ENCODE assay signal across 8 cellular contexts in the genomic region with DNA sequence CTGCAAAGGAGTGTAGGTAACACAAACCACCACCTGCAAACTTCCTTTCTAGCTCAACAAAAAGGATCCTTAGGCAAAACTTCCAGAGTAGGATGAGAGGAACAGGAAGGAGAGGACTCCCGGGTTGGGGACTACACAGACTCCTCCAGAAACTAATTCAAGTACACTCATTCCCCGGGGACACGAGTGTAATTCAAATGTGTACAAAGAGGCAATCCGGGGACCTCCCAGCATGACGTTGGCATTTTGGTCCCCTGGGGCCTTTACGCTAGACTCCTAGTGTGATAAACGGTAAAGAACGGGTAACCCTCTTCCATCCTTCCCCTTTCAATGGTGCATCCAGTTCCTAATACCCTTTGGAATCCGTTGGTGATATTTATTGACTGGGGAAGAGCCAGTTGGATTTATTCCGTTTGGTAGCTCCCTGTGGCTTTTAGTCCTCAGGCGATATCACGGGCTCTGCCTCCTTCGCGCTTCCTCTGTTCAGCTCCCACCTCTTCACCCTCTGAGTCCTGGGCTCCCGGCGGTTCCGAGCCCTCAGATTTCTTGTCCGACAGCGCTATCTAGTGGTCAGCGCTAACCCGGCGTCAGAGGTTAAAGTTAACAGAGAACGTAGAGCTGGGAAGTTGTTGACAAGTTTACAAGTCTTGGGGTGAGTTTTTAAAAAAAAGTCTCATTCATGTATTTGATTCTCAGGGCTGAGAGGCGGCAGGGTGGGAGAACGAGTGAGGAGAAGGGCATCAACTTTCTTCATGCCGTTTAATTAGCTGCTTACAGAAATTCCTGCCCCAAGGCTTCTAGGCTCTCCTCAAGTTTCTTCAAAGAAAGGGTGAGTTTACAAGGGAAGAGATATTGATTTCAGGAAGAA. TPM values are rescaled to one million over a fixed set of nuclear protein-coding genes. Genes with fewer than 3 reads are reported as not detected.
DNase-seq lines count a peak whose midpoint lies in the region; ATAC-seq and TF ChIP-seq lines count a peak whose summit lies in the region.

No MANE protein-coding gene starts in this region.

- no peaks in the 10 kb centered on the region for H3K27me3 ChIP-seq in DND-41 (ENCODE audit: insufficient read depth, low read length, poor library complexity)
- peaks cover 0 to 11% of the 10 kb centered on the region in 2 donors for H3K27me3 ChIP-seq in Peyer's patch

- no peak overlapping the region for H3K9ac ChIP-seq in DND-41 (ENCODE audit: low read depth, low read length)

- peak overlapping the region; percentile 73 to 90 (median 84) for H3K4me3 Mint-ChIP-seq in IgD-negative memory B cell

- TF ChIP-seq POLR2A in Peyer's patch (IDR thresholded peaks at IDR 0.05): no peak

- H3K36me3 ChIP-seq in DND-41 (ENCODE audit: insufficient read depth, low read length): no peaks in the 10 kb centered on the region
- no peaks in the 10 kb centered on the region for H3K36me3 ChIP-seq in Peyer's patch

- peaks cover 0 to 1% (median 0%) of the 10 kb centered on the region in 3 donors for H3K9me3 Mint-ChIP-seq in IgD-negative memory B cell

- H3K9me3 ChIP-seq in DND-41 (ENCODE audit: insufficient read depth, low read length, severe bottlenecking) (no peaks in the 10 kb centered on the region), Peyer's patch (no peaks in the 10 kb centered on the region)

- H4K20me1 ChIP-seq in DND-41 (ENCODE audit: insufficient read depth, low read length): no peaks in the 10 kb centered on the region

- no peak overlapping the region for H3K4me3 ChIP-seq in DND-41 (ENCODE audit: low read depth in 1 of 2, low read length in 2 of 2)
- H3K4me3 ChIP-seq in Peyer's patch: peak overlapping the region in 3 of 4 donors; percentile 12 to 23 (median 20)

- H3K79me2 ChIP-seq in DND-41 (ENCODE audit: insufficient read depth, low read length): no peaks in the 10 kb centered on the region

- peaks cover 66% of the 10 kb centered on the region for H3K27me3 Mint-ChIP-seq in IgD-negative memory B cell

- DNase-seq in DND-41 (peak; percentile 75), Peyer's patch (peak; percentile 78 to 94 (median 84)), activated T-helper 1 cell treated with Interleukin-2 at 50 U/mL for 16 hours (ENCODE audit: low read depth) (peak; percentile 62), fibroblast of the conjunctiva (ENCODE audit: low read depth) (peak; percentile 71), nucleus accumbens (lab: John Stamatoyannopoulos, UW) (peak in 52 of 56 donors; percentile 28 to 89 (median 70)), superior temporal gyrus (ENCODE audit: extremely low spot score) (peak; percentile 95)

- H3K27ac Mint-ChIP-seq in IgD-negative memory B cell: peak overlapping the region; percentile 34 to 91 (median 72)

- H3K27ac ChIP-seq in DND-41 (ENCODE audit: low read length): no peak overlapping the region
- H3K27ac ChIP-seq in Peyer's patch: peak overlapping the region in 3 of 4 donors; percentile 38 to 77 (median 49)

- peak; percentile 96 for ATAC-seq in DND-41 (ENCODE audit: insufficient read depth, low read depth)
- peak; percentile 85 for ATAC-seq in GM21723 (IDR thresholded peaks at IDR 0.05; ENCODE audit: unreplicated experiment)

- TF ChIP-seq CTCF in DND-41 (IDR thresholded peaks at IDR 0.05; ENCODE audit: borderline replicate concordance, extremely low read depth, low read length, poor library complexity, severe bottlenecking) (peak; percentile 95), Peyer's patch (IDR thresholded peaks at IDR 0.05) (peak; percentile 59 to 88 (median 83))

- H3K4me1 ChIP-seq in DND-41 (ENCODE audit: insufficient read depth, low read length) (no peaks in the 10 kb centered on the region), Peyer's patch (peaks cover 0 to 19% (median 6%) of the 10 kb centered on the region in 4 donors)

- no peaks in the 10 kb centered on the region for H3K36me3 Mint-ChIP-seq in IgD-negative memory B cell

- H3K4me2 ChIP-seq in DND-41 (ENCODE audit: insufficient read depth, low read length): no peak overlapping the region

- no peak overlapping the region for H2AFZ ChIP-seq in DND-41 (ENCODE audit: low read depth, low read length)

- H3K4me1 Mint-ChIP-seq in IgD-negative memory B cell: peaks cover 42 to 47% (median 43%) of the 10 kb centered on the region in 3 donors

RNA-seq across cellular contexts. Expression of gene COL12A1, which starts 2.9 kb away (rescaled TPM):
- polyA plus RNA-seq in IgD-negative memory B cell: not detected
- 10 to 100 TPM; 10.9 to 65.9 (median 57.1) TPM for total RNA-seq in Peyer's patch

RNA-seq across cellular contexts. Expression of gene COX7A2, which starts 34.8 kb away (rescaled TPM):
- polyA plus RNA-seq in IgD-negative memory B cell: 747 TPM
- total RNA-seq in Peyer's patch: 100 to 1,000 TPM in 3 of 4 donors, 10 to 100 TPM in 1; 94.9 to 246 (median 192) TPM

Comparison
In these comparisons a context has a peak if more than half of its experiments do, and no peak if none do; other contexts are left out.
1. H3K4me3 ChIP-seq: peak in Peyer's patch (3 of 4); none in DND-41 (0 of 2).
2. Peak in every context shown above with its lines, with median percentiles within 50 percentile points of each other: DNase-seq.